ENCODE assay signal across 17 cellular contexts in genomic region chr5:76441890-76442673, GRCh38.
"Had no signal": no experiment of that assay in that cellular context is flagged by ENCODE, and none has a peak within 500 bp of the region (broad histone marks: within the 10 kb centered on the region; RNA-seq: fewer than 3 reads in every experiment).

No MANE protein-coding gene starts in this region.

- H3K4me1 ChIP-seq: sigmoid colon, suprapubic skin, tibial artery had no signal

- H3K4me3 ChIP-seq: coronary artery, sigmoid colon, skin epidermis, suprapubic skin, tibial artery had no signal

- H3K36me3 ChIP-seq: sigmoid colon, suprapubic skin, tibial artery had no signal

- DNase-seq: effector CD4-positive, alpha-beta T cell; foreskin melanocyte; head of caudate nucleus; hippocampal formation; kidney glomerular epithelial cell; mammary epithelial cell; naive thymus-derived CD4-positive, alpha-beta T cell; posterior cingulate gyrus; sigmoid colon; stimulated activated CD4-positive, alpha-beta T cell treated with anti-CD3 and anti-CD28 coated beads, Interleukin-2, amount 100 ng/mL, for 24 hours; stimulated activated CD4-positive, alpha-beta T cell treated with anti-CD3 and anti-CD28 coated beads, Interleukin-4, amount 100 ng/mL, for 4 hours; stimulated activated naive CD4-positive, alpha-beta T cell; tibial artery had no signal

- H3K4me1 Mint-ChIP-seq: neural crest cell had no signal

- ATAC-seq: naive thymus-derived CD4-positive, alpha-beta T cell had no signal

- H3K27me3 Mint-ChIP-seq: naive thymus-derived CD4-positive, alpha-beta T cell had no signal

- H3K9me3 ChIP-seq: sigmoid colon had no signal

- H3K27me3 ChIP-seq: sigmoid colon, suprapubic skin, tibial artery had no signal

- H3K4me3 Mint-ChIP-seq: neural crest cell had no signal

- H3K27ac ChIP-seq: coronary artery, sigmoid colon, skin epidermis, suprapubic skin, tibial artery had no signal
